In genomic region chr20:58173930-58174707, GRCh38 we compare ENCODE assay signal across 16 cellular contexts. TPM values are rescaled to one million over a fixed set of nuclear protein-coding genes. Genes with fewer than 3 reads are reported as not detected.
DNase-seq lines count a peak whose midpoint lies in the region; ATAC-seq, FAIRE-seq and TF ChIP-seq lines count a peak whose summit lies in the region.
"Had no signal": no experiment of that assay in that cellular context is flagged by ENCODE, and none has a peak within 500 bp of the region (broad histone marks: within the 10 kb centered on the region; RNA-seq: fewer than 3 reads in every experiment).

No MANE protein-coding gene starts in this region.

- H3K9me3 ChIP-seq in DND-41 (ENCODE audit: insufficient read depth, low read length, severe bottlenecking) = no peaks in the 10 kb centered on the region
- H3K9me3 ChIP-seq in adipocyte (ENCODE audit: control insufficient read depth, low read length) = no peaks in the 10 kb centered on the region
- H3K9me3 ChIP-seq in kidney (ENCODE audit: control insufficient read depth in 1 of 2, low read length in 2 of 2) = no peaks in the 10 kb centered on the region
- H3K9me3 ChIP-seq in smooth muscle cell (replicated peaks; ENCODE audit: low read depth) = no peaks in the 10 kb centered on the region

- H3K27me3 ChIP-seq in DND-41 (ENCODE audit: insufficient read depth, low read length, poor library complexity) (peaks cover 3% of the 10 kb centered on the region), adipocyte (replicated peaks; ENCODE audit: control insufficient read depth, insufficient read depth, low read length) (no peaks in the 10 kb centered on the region), smooth muscle cell (ENCODE audit: low read depth) (no peaks in the 10 kb centered on the region)

- H3K4me2 ChIP-seq in DND-41 (ENCODE audit: insufficient read depth, low read length) = no peak overlapping the region
- H3K4me2 ChIP-seq in smooth muscle cell = peak overlapping the region; percentile 19
- H3K4me2 ChIP-seq: KMS-11 had no signal

- H4K20me1 ChIP-seq in DND-41 (ENCODE audit: insufficient read depth, low read length) (peaks cover 3% of the 10 kb centered on the region; the same call in 1 of the 2 replicates), smooth muscle cell (ENCODE audit: low read depth) (no peaks in the 10 kb centered on the region)

- DNase-seq in DND-41 (peak; percentile 47), adipocyte (ENCODE audit: low read depth) (peak; percentile 1), kidney (peak; percentile 56), smooth muscle cell (lab: John Stamatoyannopoulos, UW; ENCODE audit: unreplicated experiment) (no peak), COLO668 (lab: John Stamatoyannopoulos, UW; ENCODE audit: unreplicated experiment) (no peak)
- DNase-seq: CD4-positive, CD25-positive, alpha-beta regulatory T cell; islet precursor cell; NCI-H2171; occipital lobe had no signal

- TF ChIP-seq CTCF in DND-41 (IDR thresholded peaks at IDR 0.05; ENCODE audit: borderline replicate concordance, extremely low read depth, low read length, poor library complexity, severe bottlenecking) = no peak
- no peak for TF ChIP-seq CTCF in kidney (IDR thresholded peaks at IDR 0.05; ENCODE audit: borderline replicate concordance, extremely low read depth, insufficient read depth)
- no peak for TF ChIP-seq CTCF in smooth muscle cell (IDR thresholded peaks at IDR 0.05; ENCODE audit: borderline replicate concordance, insufficient read depth, poor library complexity, severe bottlenecking)

- H3K4me3 ChIP-seq in DND-41 (ENCODE audit: low read depth in 1 of 2, low read length in 2 of 2) (no peak overlapping the region), adipocyte (ENCODE audit: low read length) (peak overlapping the region; percentile 28), kidney (ENCODE audit: low read length in 2 of 2) (peak overlapping the region in 1 of 2 donors; percentile 13), smooth muscle cell (no peak overlapping the region)

- no peak overlapping the region for H3K27ac ChIP-seq in DND-41 (ENCODE audit: low read length)
- peak overlapping the region; percentile 18 to 84 for H3K27ac ChIP-seq in kidney (ENCODE audit: low read depth in 2 of 2, low read length in 2 of 2)
- H3K27ac ChIP-seq in smooth muscle cell (ENCODE audit: low read depth) = no peak overlapping the region
- H3K27ac ChIP-seq: KMS-11 had no signal

- 82% methylated on average over 26 of the region's 26 CpGs for WGBS in smooth muscle cell (ENCODE audit: low lambda C conversion rate)

- H3K9ac ChIP-seq in DND-41 (ENCODE audit: low read depth, low read length) (no peak overlapping the region), adipocyte (ENCODE audit: low read length) (peak overlapping the region; percentile 53), kidney (ENCODE audit: low read length in 2 of 2) (no peak overlapping the region), smooth muscle cell (ENCODE audit: low read depth) (no peak overlapping the region)
- H3K9ac ChIP-seq: KMS-11 had no signal

- H2AFZ ChIP-seq in DND-41 (ENCODE audit: low read depth, low read length) (no peak overlapping the region), smooth muscle cell (ENCODE audit: low read depth) (peak overlapping the region; percentile 43)

- no peaks in the 10 kb centered on the region for H3K4me1 ChIP-seq in DND-41 (ENCODE audit: insufficient read depth, low read length)
- peaks cover 7% of the 10 kb centered on the region for H3K4me1 ChIP-seq in adipocyte (ENCODE audit: control insufficient read depth, insufficient read depth, low read length)
- peaks cover 2 to 5% of the 10 kb centered on the region in 2 donors for H3K4me1 ChIP-seq in kidney (ENCODE audit: control insufficient read depth in 1 of 2, insufficient read depth in 1 of 2, low read depth in 1 of 2, low read length in 2 of 2)
- peaks cover 7% of the 10 kb centered on the region for H3K4me1 ChIP-seq in smooth muscle cell (ENCODE audit: low read depth)

- intact Hi-C loops in kidney (cut with DNase I) = no loop called here

- H3K36me3 ChIP-seq in DND-41 (ENCODE audit: insufficient read depth, low read length) = no peaks in the 10 kb centered on the region
- H3K36me3 ChIP-seq in adipocyte (ENCODE audit: control insufficient read depth, insufficient read depth, low read length, severe bottlenecking) = no peaks in the 10 kb centered on the region
- no peaks in the 10 kb centered on the region for H3K36me3 ChIP-seq in kidney (ENCODE audit: control insufficient read depth in 1 of 2, insufficient read depth in 2 of 2, low read length in 2 of 2)
- no peaks in the 10 kb centered on the region for H3K36me3 ChIP-seq in smooth muscle cell (ENCODE audit: low read depth)

- no peaks in the 10 kb centered on the region for H3F3A ChIP-seq in smooth muscle cell (ENCODE audit: low read depth)

- ATAC-seq in DND-41 (ENCODE audit: insufficient read depth, low read depth) (peak; percentile 72), GM21529 (IDR thresholded peaks at IDR 0.05; ENCODE audit: unreplicated experiment) (no peak), GM21528 (IDR thresholded peaks at IDR 0.05; ENCODE audit: low FRiP score, unreplicated experiment) (no peak), HG02763 (IDR thresholded peaks at IDR 0.05; ENCODE audit: unreplicated experiment) (no peak)

- H3K79me2 ChIP-seq in DND-41 (ENCODE audit: insufficient read depth, low read length) (no peaks in the 10 kb centered on the region), smooth muscle cell (ENCODE audit: low read depth) (no peaks in the 10 kb centered on the region)

- FAIRE-seq in kidney (lab: Jason Lieb, UNC) = no peak
- FAIRE-seq: TTC549 had no signal

RNA-seq across cellular contexts. Expression of gene ANKRD60, which starts 54.3 kb away (rescaled TPM):
- total RNA-seq in kidney (not detected), smooth muscle cell (not detected in 2 replicates)
- polyA plus RNA-seq in kidney (ENCODE audit: insufficient read depth, low read depth, low replicate concordance) (not detected), smooth muscle cell (not detected in 2 replicates)
- total RNA-seq: CD4-positive, CD25-positive, alpha-beta regulatory T cell; occipital lobe; RPMI7951; temporal lobe had no signal
- polyA plus RNA-seq: CD4-positive, CD25-positive, alpha-beta regulatory T cell had no signal

Comparison
In these comparisons a context has a peak if more than half of its experiments do, and no peak if none do; other contexts are left out.
1. DNase-seq: peak in DND-41 (single experiment), adipocyte (single experiment) and kidney (single experiment); none in smooth muscle cell (single experiment) and COLO668 (single experiment).
2. H3K27ac ChIP-seq: peak in kidney (2 of 2); none in DND-41 (single experiment) and smooth muscle cell (single experiment).